Comparison of ENCODE assay signal across 13 cellular contexts in the genomic region with DNA sequence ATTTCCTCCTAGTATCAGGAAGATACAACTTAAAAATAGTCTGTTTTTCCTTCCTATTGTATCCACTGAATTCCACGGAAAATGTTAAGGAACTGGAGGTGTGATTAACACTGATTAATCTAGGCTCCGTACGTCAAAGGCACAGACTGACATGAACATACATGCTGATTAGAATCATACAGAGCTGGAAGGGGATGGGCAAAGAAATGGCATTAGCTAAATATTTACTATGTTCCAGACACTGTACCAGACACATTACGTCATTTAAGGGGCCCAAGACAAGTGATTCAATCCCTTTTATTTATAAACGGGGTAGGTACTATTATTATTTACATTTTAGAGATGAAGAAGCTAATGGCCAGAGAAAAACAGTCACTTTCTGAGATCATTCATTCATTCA. TPM values are rescaled to one million over a fixed set of nuclear protein-coding genes. Genes with fewer than 3 reads are reported as not detected.
DNase-seq lines count a peak whose midpoint lies in the region; ATAC-seq and TF ChIP-seq lines count a peak whose summit lies in the region.
"Had no signal": no experiment of that assay in that cellular context is flagged by ENCODE, and none has a peak within 500 bp of the region (broad histone marks: within the 10 kb centered on the region; RNA-seq: fewer than 3 reads in every experiment).

No MANE protein-coding gene starts in this region.

- H3K36me3 Mint-ChIP-seq in activated T-helper 2 cell treated with anti-CD3 and anti-CD28 coated beads, Interferon-gamma antibody, Interleukin-2, Interleukin-4, amounts not matched to agents 10 μg/mL and 5 μg/mL and 100 μg/mL, durations not matched to agents 14 hours and 24 hours and 36 hours (ENCODE audit: low read depth) = peaks cover 18% of the 10 kb centered on the region
- H3K36me3 Mint-ChIP-seq in stimulated activated memory B cell treated with anti-CD40 and anti-IgM and Interleukin-4, amounts not matched to agents 10 μg/mL and 1 μg/mL and 100 μg/mL, for 72 hours = no peaks in the 10 kb centered on the region

- H3K27me3 ChIP-seq in GM23248 (replicated peaks; ENCODE audit: insufficient read depth) = no peaks in the 10 kb centered on the region
- H3K27me3 ChIP-seq in kidney epithelial cell (ENCODE audit: control insufficient read depth, insufficient read depth, low read length) = no peaks in the 10 kb centered on the region
- H3K27me3 ChIP-seq in testis = no peaks in the 10 kb centered on the region
- H3K27me3 ChIP-seq: ovary had no signal

- H3K9me3 ChIP-seq in GM23248 (ENCODE audit: low read depth) (no peaks in the 10 kb centered on the region), testis (no peaks in the 10 kb centered on the region)
- H3K9me3 ChIP-seq: ovary had no signal

- no peaks in the 10 kb centered on the region for H3K9me2 ChIP-seq in GM23248 (ENCODE audit: insufficient read depth)

- intact Hi-C loops in activated T-helper 2 cell treated with anti-CD3 and anti-CD28 coated beads, Interferon-gamma antibody, Interleukin-2, Interleukin-4, amounts not matched to agents 10 μg/mL and 5 μg/mL and 100 μg/mL, durations not matched to agents 14 hours and 24 hours and 36 hours (cut with micrococcal nuclease) = no loop called here
- intact Hi-C loops in testis (cut with DNase I; ENCODE audit: low total_unique reads) = no loop called here

- H3K27ac Mint-ChIP-seq in activated T-helper 2 cell treated with anti-CD3 and anti-CD28 coated beads, Interferon-gamma antibody, Interleukin-2, Interleukin-4, amounts not matched to agents 10 μg/mL and 5 μg/mL and 100 μg/mL, durations not matched to agents 14 hours and 24 hours and 36 hours = no peak overlapping the region
- H3K27ac Mint-ChIP-seq in stimulated activated memory B cell treated with anti-CD40 and anti-IgM and Interleukin-4, amounts not matched to agents 10 μg/mL and 1 μg/mL and 100 μg/mL, for 72 hours = peak overlapping the region; percentile 81
- H3K27ac Mint-ChIP-seq: stimulated activated naive CD8-positive, alpha-beta T cell treated with anti-CD3 and anti-CD28 coated beads, Interleukin-15, Interleukin-2, amounts not matched to agents 100 ng/mL and 50 ng/mL, for 24 hours had no signal

- H3F3A ChIP-seq in GM23248 (ENCODE audit: insufficient read depth) = peaks cover 38% of the 10 kb centered on the region

- 63% methylated on average over 5 of the region's 5 CpGs for WGBS in GM23248 (ENCODE audit: low coverage in 1 of 2, low lambda C conversion rate in 2 of 2, missing lambda C conversion rate in 2 of 2), 2 experiments
- 60 to 72% methylated on average over 5 of the region's 5 CpGs for WGBS in testis, 2 donors

- peaks cover 2% of the 10 kb centered on the region; the same call in 1 of the 2 replicates for H4K20me1 ChIP-seq in GM23248 (ENCODE audit: insufficient read depth)

- H3K4me3 ChIP-seq in GM23248 (no peak overlapping the region), kidney epithelial cell (ENCODE audit: low read depth, low read length) (no peak overlapping the region), testis (no peak overlapping the region)

- H3K4me1 Mint-ChIP-seq in activated T-helper 2 cell treated with anti-CD3 and anti-CD28 coated beads, Interferon-gamma antibody, Interleukin-2, Interleukin-4, amounts not matched to agents 10 μg/mL and 5 μg/mL and 100 μg/mL, durations not matched to agents 14 hours and 24 hours and 36 hours (ENCODE audit: low read depth) = peaks cover 45% of the 10 kb centered on the region
- peaks cover 38% of the 10 kb centered on the region for H3K4me1 Mint-ChIP-seq in stimulated activated memory B cell treated with anti-CD40 and anti-IgM and Interleukin-4, amounts not matched to agents 10 μg/mL and 1 μg/mL and 100 μg/mL, for 72 hours

- no peak overlapping the region; the same call in 1 of the 2 replicates for H2AFZ ChIP-seq in GM23248

- peak overlapping the region; percentile 87; the same call in 1 of the 2 replicates for H3K9ac ChIP-seq in GM23248

- DNase-seq in GM23248 (no peak), kidney epithelial cell (ENCODE audit: low read depth) (peak; percentile 47), ecto neural progenitor cell (ENCODE audit: low spot score) (no peak), testis (no peak)
- no peak for DNase-seq in activated T-helper 2 cell treated with anti-CD3 and anti-CD28 coated beads, Interferon-gamma antibody, Interleukin-2, Interleukin-4, amounts not matched to agents 10 μg/mL and 5 μg/mL and 100 μg/mL, durations not matched to agents 14 hours and 24 hours and 36 hours (ENCODE audit: low spot score)
- DNase-seq in activated effector memory CD4-positive, alpha-beta T cell treated with Interleukin-2 at 50 U/mL for 16 hours = no peak
- DNase-seq: activated CD4-positive, alpha-beta T cell treated with anti-CD3 and anti-CD28 coated beads, Interleukin-2, amount 50 U/mL, for 4 hours; activated naive CD4-positive, alpha-beta T cell; COR-L47; stimulated activated CD4-positive, alpha-beta T cell treated with anti-CD3 and anti-CD28 coated beads, Interleukin-4, amount 100 ng/mL, for 1 hour had no signal

- peaks cover 18% of the 10 kb centered on the region for H3K9me3 Mint-ChIP-seq in activated T-helper 2 cell treated with anti-CD3 and anti-CD28 coated beads, Interferon-gamma antibody, Interleukin-2, Interleukin-4, amounts not matched to agents 10 μg/mL and 5 μg/mL and 100 μg/mL, durations not matched to agents 14 hours and 24 hours and 36 hours
- peaks cover 2% of the 10 kb centered on the region for H3K9me3 Mint-ChIP-seq in stimulated activated memory B cell treated with anti-CD40 and anti-IgM and Interleukin-4, amounts not matched to agents 10 μg/mL and 1 μg/mL and 100 μg/mL, for 72 hours
- H3K9me3 Mint-ChIP-seq: stimulated activated naive CD8-positive, alpha-beta T cell treated with anti-CD3 and anti-CD28 coated beads, Interleukin-15, Interleukin-2, amounts not matched to agents 100 ng/mL and 50 ng/mL, for 24 hours had no signal

- H3K79me2 ChIP-seq in GM23248 (ENCODE audit: insufficient read depth) = peaks cover 25% of the 10 kb centered on the region

- H3K36me3 ChIP-seq in GM23248 (ENCODE audit: low read depth) = no peaks in the 10 kb centered on the region
- no peaks in the 10 kb centered on the region for H3K36me3 ChIP-seq in kidney epithelial cell (ENCODE audit: control insufficient read depth, insufficient read depth, low read length)
- no peaks in the 10 kb centered on the region for H3K36me3 ChIP-seq in testis (ENCODE audit: low read depth, missing control alignments)
- H3K36me3 ChIP-seq: ovary had no signal

- H3K4me3 Mint-ChIP-seq in activated T-helper 2 cell treated with anti-CD3 and anti-CD28 coated beads, Interferon-gamma antibody, Interleukin-2, Interleukin-4, amounts not matched to agents 10 μg/mL and 5 μg/mL and 100 μg/mL, durations not matched to agents 14 hours and 24 hours and 36 hours (ENCODE audit: low read depth) = peak overlapping the region; percentile 90
- H3K4me3 Mint-ChIP-seq in stimulated activated memory B cell treated with anti-CD40 and anti-IgM and Interleukin-4, amounts not matched to agents 10 μg/mL and 1 μg/mL and 100 μg/mL, for 72 hours = peak overlapping the region; percentile 89

- H3K4me1 ChIP-seq in GM23248 (ENCODE audit: insufficient read depth) (peaks cover 30% of the 10 kb centered on the region), testis (peaks cover 15% of the 10 kb centered on the region)

- in situ Hi-C loops in GM23248 (cut with MboI) = no loop called here

- no peak for TF ChIP-seq POLR2A in testis (IDR thresholded peaks at IDR 0.05)

- H3K27me3 Mint-ChIP-seq in activated T-helper 2 cell treated with anti-CD3 and anti-CD28 coated beads, Interferon-gamma antibody, Interleukin-2, Interleukin-4, amounts not matched to agents 10 μg/mL and 5 μg/mL and 100 μg/mL, durations not matched to agents 14 hours and 24 hours and 36 hours (ENCODE audit: low read depth) = no peaks in the 10 kb centered on the region
- no peaks in the 10 kb centered on the region for H3K27me3 Mint-ChIP-seq in stimulated activated memory B cell treated with anti-CD40 and anti-IgM and Interleukin-4, amounts not matched to agents 10 μg/mL and 1 μg/mL and 100 μg/mL, for 72 hours
- H3K27me3 Mint-ChIP-seq: stimulated activated naive CD8-positive, alpha-beta T cell treated with anti-CD3 and anti-CD28 coated beads, Interleukin-15, Interleukin-2, amounts not matched to agents 100 ng/mL and 50 ng/mL, for 24 hours had no signal

- peak overlapping the region; percentile 97 for H3K4me2 ChIP-seq in GM23248 (ENCODE audit: unreplicated experiment)

- H3K27ac ChIP-seq in GM23248 (peak overlapping the region; percentile 92), testis (peak overlapping the region in 1 of 2 donors; percentile 94)

- no peak for ATAC-seq in stimulated activated memory B cell treated with anti-CD40 and anti-IgM and Interleukin-4, amounts not matched to agents 10 μg/mL and 1 μg/mL and 100 μg/mL, for 72 hours

- no peak for TF ChIP-seq CTCF in kidney epithelial cell (IDR thresholded peaks at IDR 0.05; ENCODE audit: insufficient read depth, low read length, poor library complexity, severe bottlenecking)
- no peak for TF ChIP-seq CTCF in testis (IDR thresholded peaks at IDR 0.05)

RNA-seq across cellular contexts. Expression of a gene that starts 1.9 kb away (rescaled TPM):
- total RNA-seq in GM23248 (2014; rRNA removed; shearing (Covaris generic)) = 73.9 and 75.1 TPM in 2 replicates
- 41.0 and 46.3 TPM in 2 replicates for polyA plus RNA-seq in GM23248 (2016; fragmentation: Nextera tagmentation; extraction: Ambion mirVana)
- total RNA-seq in activated T-helper 2 cell treated with anti-CD3 and anti-CD28 coated beads, Interferon-gamma antibody, Interleukin-2, Interleukin-4, amounts not matched to agents 10 μg/mL and 5 μg/mL and 100 μg/mL, durations not matched to agents 14 hours and 24 hours and 36 hours = 30.6 and 30.8 TPM in 2 replicates
- 83.7 and 87.8 TPM in 2 replicates for total RNA-seq in kidney epithelial cell
- 10 to 100 TPM; 20.9 to 28.7 TPM for total RNA-seq in testis
- polyA plus RNA-seq in testis (ENCODE audit: insufficient read depth, low read depth, low replicate concordance) = 30.8 TPM
